Comparison of ENCODE assay signal across 11 cellular contexts in genomic region chr1:245091818-245092637, GRCh38.
A peak's percentile ranks its signal among the peaks of the same experiment; 100 is the strongest.
DNase-seq lines count a peak whose midpoint lies in the region; ATAC-seq and TF ChIP-seq lines count a peak whose summit lies in the region.
"Had no signal": no experiment of that assay in that cellular context is flagged by ENCODE, and none has a peak within 500 bp of the region (broad histone marks: within the 10 kb centered on the region; RNA-seq: fewer than 3 reads in every experiment).

No MANE protein-coding gene starts in this region.

- TF ChIP-seq POLR2A in body of pancreas (IDR thresholded peaks at IDR 0.05) (no peak), right lobe of liver (IDR thresholded peaks at IDR 0.05) (no peak)

- H3K4me3 Mint-ChIP-seq in activated CD4-positive, alpha-beta T cell treated with anti-CD3 and anti-CD28 coated beads, Interleukin-2, amount 10 ng/mL, durations not matched to agents 7 days and 5 days, result no peak overlapping the region
- H3K4me3 Mint-ChIP-seq: neural crest cell had no signal

- H3K4me3 ChIP-seq in body of pancreas, result no peak overlapping the region
- no peak overlapping the region for H3K4me3 ChIP-seq in right lobe of liver
- H3K4me3 ChIP-seq: GM12878 had no signal

- H3K27me3 ChIP-seq in body of pancreas (no peaks in the 10 kb centered on the region), right lobe of liver (no peaks in the 10 kb centered on the region)

- DNase-seq in AG08396 (ENCODE audit: low spot score) (peak; percentile 90), HT-29 (ENCODE audit: low spot score) (peak; percentile 63), body of pancreas (peak in 3 of 4 donors; percentile 12 to 37 (median 16)), right lobe of liver (peak in 1 of 3 donors; percentile 63), DMS114 treated with DMSO at 0.1 percent for 48 hours (lab: John Stamatoyannopoulos, UW; ENCODE audit: unreplicated experiment) (no peak), DMS79 (lab: John Stamatoyannopoulos, UW) (no peak)
- DNase-seq in activated CD4-positive, alpha-beta T cell treated with anti-CD3 and anti-CD28 coated beads, Interleukin-2, amount 10 ng/mL, durations not matched to agents 7 days and 5 days, result no peak

- H3K9me3 Mint-ChIP-seq in activated CD4-positive, alpha-beta T cell treated with anti-CD3 and anti-CD28 coated beads, Interleukin-2, amount 10 ng/mL, durations not matched to agents 7 days and 5 days, result no peaks in the 10 kb centered on the region
- H3K9me3 Mint-ChIP-seq: neural crest cell had no signal

- WGBS in body of pancreas, 2 donors, result 79 to 82% methylated on average over 12 of the region's 12 CpGs
- WGBS in right lobe of liver (ENCODE audit: insufficient coverage, low coverage, low lambda C conversion rate, missing lambda C conversion rate), result 76% methylated on average over 10 of the region's 12 CpGs

- H3K27me3 Mint-ChIP-seq in activated CD4-positive, alpha-beta T cell treated with anti-CD3 and anti-CD28 coated beads, Interleukin-2, amount 10 ng/mL, durations not matched to agents 7 days and 5 days, result no peaks in the 10 kb centered on the region

- POLR2A ChIA-PET in activated CD4-positive, alpha-beta T cell treated with anti-CD3 and anti-CD28 coated beads, Interleukin-2, amount 10 ng/mL, durations not matched to agents 7 days and 5 days (lab: Charles Lee), result interaction anchor here (0.6 kb wide), 1 partner anchor 314 kb away, joined by 3 read pairs; no protein-coding TSS in a partner anchor

- CTCF ChIA-PET in activated CD4-positive, alpha-beta T cell treated with anti-CD3 and anti-CD28 coated beads, Interleukin-2, amount 10 ng/mL, durations not matched to agents 7 days and 5 days (lab: Charles Lee), result interaction anchor here (0.8 to 1.6 kb wide), 2 partner anchors 12 to 49 kb away, joined by 3 to 4 read pairs; no protein-coding TSS in a partner anchor

- H3K4me1 ChIP-seq in body of pancreas (no peaks in the 10 kb centered on the region), right lobe of liver (peaks cover 0 to 23% (median 0%) of the 10 kb centered on the region in 4 donors)

- H3K27ac ChIP-seq in body of pancreas (no peak overlapping the region), right lobe of liver (peak overlapping the region in 1 of 3 donors; percentile 52)
- H3K27ac ChIP-seq: KMS-11 had no signal

- ATAC-seq in body of pancreas (peak; percentile 53), right lobe of liver (peak; percentile 49 to 93 (median 72)), HG03175 (IDR thresholded peaks at IDR 0.05; ENCODE audit: unreplicated experiment) (no peak)
- ATAC-seq: GM12878 had no signal

- H3K36me3 ChIP-seq in body of pancreas (replicated peaks in 1 of 2; ENCODE audit: insufficient read depth in 1 of 2, low read depth in 2 of 2) (no peaks in the 10 kb centered on the region), right lobe of liver (no peaks in the 10 kb centered on the region)

- H3K27ac Mint-ChIP-seq in activated CD4-positive, alpha-beta T cell treated with anti-CD3 and anti-CD28 coated beads, Interleukin-2, amount 10 ng/mL, durations not matched to agents 7 days and 5 days, result no peak overlapping the region

- H3K36me3 Mint-ChIP-seq in activated CD4-positive, alpha-beta T cell treated with anti-CD3 and anti-CD28 coated beads, Interleukin-2, amount 10 ng/mL, durations not matched to agents 7 days and 5 days (ENCODE audit: low read depth), result no peaks in the 10 kb centered on the region

- H3K9me3 ChIP-seq in body of pancreas (no peaks in the 10 kb centered on the region), right lobe of liver (no peaks in the 10 kb centered on the region)

- no peaks in the 10 kb centered on the region for H3K4me1 Mint-ChIP-seq in activated CD4-positive, alpha-beta T cell treated with anti-CD3 and anti-CD28 coated beads, Interleukin-2, amount 10 ng/mL, durations not matched to agents 7 days and 5 days

- intact Hi-C loops in body of pancreas (cut with DNase I) (no loop called here), right lobe of liver (cut with DNase I) (no loop called here)

- no peak for TF ChIP-seq CTCF in body of pancreas (IDR thresholded peaks at IDR 0.05)
- TF ChIP-seq CTCF in right lobe of liver (IDR thresholded peaks at IDR 0.05), result no peak

Comparison
In these comparisons a context has a peak if more than half of its experiments do, and no peak if none do; other contexts are left out.
1. DNase-seq: peak in AG08396 (single experiment), HT-29 (single experiment) and body of pancreas (3 of 4); none in DMS114 treated with DMSO at 0.1 percent for 48 hours (single experiment), activated CD4-positive, alpha-beta T cell treated with anti-CD3 and anti-CD28 coated beads, Interleukin-2, amount 10 ng/mL, durations not matched to agents 7 days and 5 days (single experiment) and DMS79 (single experiment).